Comparison of ENCODE assay signal across 9 cellular contexts in the genomic region with DNA sequence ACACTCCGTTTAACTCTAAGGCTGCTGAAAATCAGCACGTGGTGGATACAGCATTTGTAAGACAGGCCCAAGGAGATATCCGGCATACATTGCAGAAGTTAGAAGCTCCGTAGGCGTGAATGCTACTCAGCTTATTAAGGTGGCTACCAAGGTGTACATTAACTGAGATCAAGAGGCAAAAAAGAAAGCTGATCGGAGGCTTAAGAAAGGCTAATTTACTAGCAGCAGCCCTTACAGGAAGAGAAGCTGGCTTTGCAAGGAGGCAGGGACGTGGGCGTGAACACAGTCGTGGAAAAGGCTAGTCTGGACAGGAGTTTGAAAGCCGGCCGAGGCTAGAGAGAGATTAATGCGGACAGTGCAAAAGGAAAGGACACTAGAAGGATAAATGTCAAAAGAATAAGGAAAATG. TPM values are rescaled to one million over a fixed set of nuclear protein-coding genes. Genes with fewer than 3 reads are reported as not detected.
DNase-seq lines count a peak whose midpoint lies in the region; ATAC-seq and TF ChIP-seq lines count a peak whose summit lies in the region.
"Had no signal": no experiment of that assay in that cellular context is flagged by ENCODE, and none has a peak within 500 bp of the region (broad histone marks: within the 10 kb centered on the region; RNA-seq: fewer than 3 reads in every experiment).

No MANE protein-coding gene starts in this region.

- H3K4me1 ChIP-seq in neural progenitor cell, result peaks cover 46% of the 10 kb centered on the region

- H3K27me3 Mint-ChIP-seq in neural progenitor cell (ENCODE audit: insufficient read depth, low read depth) (peaks cover 9% of the 10 kb centered on the region), glutamatergic neuron (ENCODE audit: unreplicated experiment) (peaks cover 2% of the 10 kb centered on the region)

- H3K27ac ChIP-seq in neural progenitor cell, result no peak overlapping the region

- H3K9me3 Mint-ChIP-seq in neural progenitor cell, result no peaks in the 10 kb centered on the region
- H3K9me3 Mint-ChIP-seq in glutamatergic neuron (ENCODE audit: unreplicated experiment), result no peaks in the 10 kb centered on the region

- H3K4me1 Mint-ChIP-seq in neural progenitor cell (peaks cover 7% of the 10 kb centered on the region), glutamatergic neuron (ENCODE audit: low read depth, unreplicated experiment) (peaks cover 3% of the 10 kb centered on the region)

- H3K27ac Mint-ChIP-seq in neural progenitor cell (no peak overlapping the region), glutamatergic neuron (ENCODE audit: unreplicated experiment) (no peak overlapping the region)

- peaks cover 3% of the 10 kb centered on the region for H3K36me3 Mint-ChIP-seq in neural progenitor cell
- no peaks in the 10 kb centered on the region for H3K36me3 Mint-ChIP-seq in glutamatergic neuron (ENCODE audit: unreplicated experiment)

- H2AFZ ChIP-seq in neural progenitor cell (replicated peaks), result peak overlapping the region; percentile 78

- H3K4me2 ChIP-seq in neural progenitor cell, result peak overlapping the region; percentile 93

- no peak for TF ChIP-seq CTCF in AG04449 (IDR thresholded peaks at IDR 0.05; ENCODE audit: insufficient read depth, low read length, missing control alignments)
- TF ChIP-seq CTCF in NB4 (IDR thresholded peaks at IDR 0.05; ENCODE audit: low read depth, low read length), result no peak
- TF ChIP-seq CTCF in epithelial cell of proximal tubule (conservative IDR thresholded peaks at IDR 0.05; ENCODE audit: low read depth, low read length), result no peak
- no peak for TF ChIP-seq CTCF in neural progenitor cell (IDR thresholded peaks at IDR 0.05)
- TF ChIP-seq CTCF in glutamatergic neuron (IDR thresholded peaks at IDR 0.05; ENCODE audit: partially characterized antibody, unreplicated experiment), result no peak

- CTCF ChIA-PET in AG04449 (lab: Yijun Ruan, JAX), result interaction anchor here (0.9 to 1.3 kb wide), 4 partner anchors 11 to 116 kb away, joined by 3 to 4 read pairs (median 4); no protein-coding TSS in a partner anchor

- no peaks in the 10 kb centered on the region for H4K20me1 ChIP-seq in neural progenitor cell (ENCODE audit: low read depth)

- H3K79me2 ChIP-seq in neural progenitor cell (ENCODE audit: low read depth), result no peaks in the 10 kb centered on the region

- DNase-seq in AG04449 (ENCODE audit: low read depth, low spot score) (no peak), NB4 (ENCODE audit: low read depth) (peak; percentile 31), epithelial cell of proximal tubule (ENCODE audit: low read depth) (no peak), neural progenitor cell (ENCODE audit: low spot score) (no peak), NCI-H2081 treated with DMSO at 0.1 percent for 48 hours (lab: John Stamatoyannopoulos, UW) (no peak), epidermal melanocyte (ENCODE audit: insufficient read length, low spot score) (no peak), left lobe of liver (ENCODE audit: low spot score) (no peak), glutamatergic neuron (no peak)
- DNase-seq: T-helper 9 cell had no signal

- no peak for TF ChIP-seq POLR2A in NB4 (IDR thresholded peaks at IDR 0.05; ENCODE audit: extremely low read depth, insufficient read length)

- no peaks in the 10 kb centered on the region for H3K9me3 ChIP-seq in neural progenitor cell (ENCODE audit: low read depth)

- POLR2A ChIA-PET in AG04449 (lab: Yijun Ruan, JAX), result no interaction called here

- H3K9ac ChIP-seq in neural progenitor cell, result no peak overlapping the region

- H3K27me3 ChIP-seq in neural progenitor cell, result peaks cover 26% of the 10 kb centered on the region

- H3K4me3 ChIP-seq in AG04449 (ENCODE audit: low read depth, low read length) (peak overlapping the region; percentile 57), NB4 (ENCODE audit: low read depth, low read length) (no peak overlapping the region), epithelial cell of proximal tubule (ENCODE audit: low read depth, low read length) (peak overlapping the region; percentile 67), neural progenitor cell (peak overlapping the region; percentile 42)

- ATAC-seq in left lobe of liver, result no peak

- H3K4me3 Mint-ChIP-seq in neural progenitor cell (no peak overlapping the region), glutamatergic neuron (ENCODE audit: unreplicated experiment) (no peak overlapping the region)

- H3K36me3 ChIP-seq in neural progenitor cell, result no peaks in the 10 kb centered on the region

- H3F3A ChIP-seq in neural progenitor cell (ENCODE audit: low read depth), result peaks cover 45% of the 10 kb centered on the region

RNA-seq across cellular contexts. Expression of gene SELENOI, which starts 45.7 kb away (rescaled TPM):
- 19.3 and 27.1 TPM in 2 replicates for total RNA-seq in epithelial cell of proximal tubule
- total RNA-seq in neural progenitor cell (ENCODE audit: low replicate concordance), result 32.1 and 51.8 TPM in 2 replicates
- 26.4 TPM for total RNA-seq in left lobe of liver
- 61.2 TPM for total RNA-seq in glutamatergic neuron (ENCODE audit: unreplicated experiment)

RNA-seq across cellular contexts. Expression of gene ADGRF3, which starts 46.4 kb away (rescaled TPM):
- total RNA-seq in epithelial cell of proximal tubule (0.69 TPM in 1 of 2 replicates, not detected in the other), neural progenitor cell (ENCODE audit: low replicate concordance) (0.04 and 0.06 TPM in 2 replicates), left lobe of liver (0.23 TPM), glutamatergic neuron (ENCODE audit: unreplicated experiment) (0.54 TPM)

RNA-seq across cellular contexts. Expression of gene HADHB, which starts 55.5 kb away (rescaled TPM):
- total RNA-seq in epithelial cell of proximal tubule (71.1 and 77.8 TPM in 2 replicates), neural progenitor cell (ENCODE audit: low replicate concordance) (36.5 and 40.6 TPM in 2 replicates), left lobe of liver (178 TPM), glutamatergic neuron (ENCODE audit: unreplicated experiment) (30.5 TPM)

RNA-seq across cellular contexts. Expression of gene HADHA, which starts 55.8 kb away (rescaled TPM):
- total RNA-seq in epithelial cell of proximal tubule (89.0 and 105 TPM in 2 replicates), neural progenitor cell (ENCODE audit: low replicate concordance) (98.9 and 120 TPM in 2 replicates), left lobe of liver (144 TPM), glutamatergic neuron (ENCODE audit: unreplicated experiment) (89.8 TPM)
